ENCODE assay signal across 10 cellular contexts in genomic region chr22:29265929-29266328, GRCh38. TPM values are rescaled to one million over a fixed set of nuclear protein-coding genes. Genes with fewer than 3 reads are reported as not detected.
DNase-seq lines count a peak whose midpoint lies in the region; ATAC-seq, FAIRE-seq and TF ChIP-seq lines count a peak whose summit lies in the region.
"Had no signal": no experiment of that assay in that cellular context is flagged by ENCODE, and none has a peak within 500 bp of the region (broad histone marks: within the 10 kb centered on the region; RNA-seq: fewer than 3 reads in every experiment).

No MANE protein-coding gene starts in this region.

- no peaks in the 10 kb centered on the region for H3K27me3 Mint-ChIP-seq in T-helper 17 cell
- peaks cover 9% of the 10 kb centered on the region for H3K27me3 Mint-ChIP-seq in glutamatergic neuron (ENCODE audit: unreplicated experiment)

- POLR2A ChIA-PET in HepG2 (lab: Yijun Ruan, JAX) = interaction anchor here (0.7 kb wide), 1 partner anchor 20 kb away, joined by 3 read pairs; no protein-coding TSS in a partner anchor

- peaks cover 18% of the 10 kb centered on the region for H4K20me1 ChIP-seq in HepG2 (ENCODE audit: insufficient read depth, low read length)

- FAIRE-seq in HepG2 (lab: Jason Lieb, UNC) = no peak

- intact Hi-C loops in HepG2 (cut with micrococcal nuclease; ENCODE audit: unreplicated experiment) (no loop called here), right lobe of liver (cut with DNase I) (no loop called here), vagina (cut with DNase I) (no loop called here)

- TF ChIP-seq POLR2A in HepG2 (IDR thresholded peaks at IDR 0.05; ENCODE audit: insufficient read depth in 1 of 2, low read depth in 2 of 2, low read length in 2 of 2) = no peak
- no peak for TF ChIP-seq POLR2A in right lobe of liver (IDR thresholded peaks at IDR 0.05)
- no peak for TF ChIP-seq POLR2A in vagina (IDR thresholded peaks at IDR 0.05)

- H3K4me1 Mint-ChIP-seq in T-helper 17 cell (peaks cover 34% of the 10 kb centered on the region), glutamatergic neuron (ENCODE audit: low read depth, unreplicated experiment) (peaks cover 21% of the 10 kb centered on the region)

- in situ Hi-C loops in HepG2 (cut with HindIII; ENCODE audit: extremely low pct_ligation_motif_present, low pct_unique_long_range_greater_than_20kb) = no loop called here

- TF ChIP-seq RAD21 in HepG2 (CRISPR knock-in tag; IDR thresholded peaks at IDR 0.05) = no peak

- DNase-seq in HepG2 (ENCODE audit: low spot score) = no peak
- DNase-seq in right lobe of liver = no peak
- no peak for DNase-seq in T-helper 17 cell
- DNase-seq in glutamatergic neuron = no peak
- DNase-seq in vagina (ENCODE audit: extremely low spot score in 2 of 2) = no peak
- no peak for DNase-seq in NCI-H526 (lab: John Stamatoyannopoulos, UW)
- no peak for DNase-seq in GM03348 (ENCODE audit: low spot score)
- DNase-seq in COLO829 (ENCODE audit: low spot score) = no peak
- DNase-seq: NCI-H1436, SJCRH30 had no signal

- no peak overlapping the region for H3K27ac ChIP-seq in HepG2 (ENCODE audit: extremely low read length, insufficient read depth, low read length)
- H3K27ac ChIP-seq in right lobe of liver = no peak overlapping the region
- peak overlapping the region; percentile 99 for H3K27ac ChIP-seq in vagina
- H3K27ac ChIP-seq: SJCRH30 had no signal

- H3K4me3 Mint-ChIP-seq in T-helper 17 cell (peak overlapping the region; percentile 15), glutamatergic neuron (ENCODE audit: unreplicated experiment) (peak overlapping the region; percentile 92)

- TF ChIP-seq CTCF in HepG2 (CRISPR knock-in tag; IDR thresholded peaks at IDR 0.05) (no peak), right lobe of liver (IDR thresholded peaks at IDR 0.05) (no peak), glutamatergic neuron (IDR thresholded peaks at IDR 0.05; ENCODE audit: partially characterized antibody, unreplicated experiment) (no peak), vagina (IDR thresholded peaks at IDR 0.05) (no peak)

- CTCF ChIA-PET in HepG2 (lab: Yijun Ruan, JAX; ENCODE audit: low intra/inter-chr PET ratio, low total read pairs) = no interaction called here

- H3K27ac Mint-ChIP-seq in T-helper 17 cell = no peak overlapping the region
- H3K27ac Mint-ChIP-seq in glutamatergic neuron (ENCODE audit: unreplicated experiment) = peak overlapping the region; percentile 71

- H3K36me3 ChIP-seq in HepG2 (replicated peaks in 1 of 2; ENCODE audit: control insufficient read depth in 1 of 2, insufficient read depth in 2 of 2, low read length in 2 of 2) (peaks cover 3 to 16% of the 10 kb centered on the region in 2 experiments; a peak in 4 of 5 replicates), right lobe of liver (peaks cover 0 to 10% (median 7%) of the 10 kb centered on the region in 4 donors), vagina (peaks cover 0 to 14% of the 10 kb centered on the region in 2 donors)

- no TSS peak for BruUV-seq in HepG2 (replicated peaks; lab: Mats Ljungman, UMichigan)

- H2AFZ ChIP-seq in HepG2 (ENCODE audit: low read length) = no peak overlapping the region

- TF ChIP-seq EP300 in HepG2 (IDR thresholded peaks at IDR 0.05; ENCODE audit: low read depth in 2 of 2, low read length in 2 of 2) (no peak), HepG2 (CRISPR knock-in tag; IDR thresholded peaks at IDR 0.05; ENCODE audit: borderline replicate concordance) (no peak)

- H3K9me3 ChIP-seq in HepG2 (ENCODE audit: low read length) = no peaks in the 10 kb centered on the region
- no peaks in the 10 kb centered on the region for H3K9me3 ChIP-seq in right lobe of liver
- H3K9me3 ChIP-seq in T-helper 17 cell (ENCODE audit: control insufficient read depth, low read length, poor library complexity, severe bottlenecking) = no peaks in the 10 kb centered on the region
- H3K9me3 ChIP-seq in vagina = no peaks in the 10 kb centered on the region
- H3K9me3 ChIP-seq: SJCRH30 had no signal

- H3K4me3 ChIP-seq in HepG2 (replicated peaks in 1 of 3; ENCODE audit: insufficient read depth in 1 of 3, low read depth in 2 of 3, low read length in 3 of 3) (peak overlapping the region in 1 of 3 experiments; percentile 96; a peak in 1 of 6 replicates), right lobe of liver (no peak overlapping the region), vagina (no peak overlapping the region)

- H3K36me3 Mint-ChIP-seq in T-helper 17 cell (ENCODE audit: low read depth) = peaks cover 3% of the 10 kb centered on the region
- peaks cover 9% of the 10 kb centered on the region for H3K36me3 Mint-ChIP-seq in glutamatergic neuron (ENCODE audit: unreplicated experiment)

- H3K4me2 ChIP-seq in HepG2 (ENCODE audit: low read depth, low read length) = peak overlapping the region; percentile 90

- WGBS in HepG2 (ENCODE audit: low lambda C conversion rate) = 96% methylated on average over 4 of the region's 4 CpGs
- WGBS in right lobe of liver (ENCODE audit: insufficient coverage, low coverage, low lambda C conversion rate, missing lambda C conversion rate) = 58% methylated on average over 3 of the region's 4 CpGs

- H3K9ac ChIP-seq in HepG2 (ENCODE audit: insufficient read depth, low read depth, low read length) = peak overlapping the region; percentile 100; the same call in 1 of the 2 replicates

- H3K4me1 ChIP-seq in HepG2 (ENCODE audit: insufficient read depth, low read length) (peaks cover 28% of the 10 kb centered on the region), right lobe of liver (peaks cover 0 to 16% (median 6%) of the 10 kb centered on the region in 4 donors), vagina (peaks cover 41% of the 10 kb centered on the region)

- H3K27me3 ChIP-seq in HepG2 (ENCODE audit: control insufficient read depth in 1 of 2, insufficient read depth in 2 of 2, low read length in 2 of 2) = no peaks in the 10 kb centered on the region; a peak in 1 of 5 replicates
- H3K27me3 ChIP-seq in right lobe of liver = no peaks in the 10 kb centered on the region
- H3K27me3 ChIP-seq in vagina = no peaks in the 10 kb centered on the region
- H3K27me3 ChIP-seq: SJCRH30 had no signal

- ATAC-seq in HepG2 (no peak), right lobe of liver (no peak), T-helper 17 cell (no peak)

- peaks cover 50% of the 10 kb centered on the region for H3K79me2 ChIP-seq in HepG2 (ENCODE audit: insufficient read depth, low read length)

- H3K9me3 Mint-ChIP-seq in glutamatergic neuron (ENCODE audit: unreplicated experiment) = peaks cover 12% of the 10 kb centered on the region

RNA-seq across cellular contexts. Expression of gene RHBDD3, which starts 1.9 kb away (rescaled TPM):
- total RNA-seq in HepG2 (2016; rRNA removed; fragmentation: Illumina TruSeq; extraction: Trizol) = 12.6 and 26.7 TPM in 2 replicates
- 8.3 and 9.2 TPM in 2 replicates for total RNA-seq in HepG2 (2016; cell fraction: cytosol; rRNA removed; fragmentation: Illumina TruSeq; extraction: Trizol; ENCODE audit: low read depth)
- total RNA-seq in HepG2 (2016; cell fraction: insoluble cytoplasmic fraction; rRNA removed; fragmentation: Illumina TruSeq; extraction: Trizol) = 12.3 and 26.7 TPM in 2 replicates
- total RNA-seq in HepG2 (2016; cell fraction: membrane; rRNA removed; fragmentation: Illumina TruSeq; extraction: Trizol) = 16.9 and 21.6 TPM in 2 replicates
- total RNA-seq in HepG2 (2016; cell fraction: nucleus; rRNA removed; fragmentation: Illumina TruSeq; extraction: Trizol) = 24.7 and 26.9 TPM in 2 replicates
- 12.1 and 21.0 TPM in 2 replicates for polyA plus RNA-seq in HepG2 (2011; rRNA removed)
- polyA plus RNA-seq in HepG2 (2011; cell fraction: cytosol; rRNA removed) = 10.6 and 17.9 TPM in 2 replicates
- 38.6 and 38.8 TPM in 2 replicates for polyA plus RNA-seq in HepG2 (2011; cell fraction: nucleus; rRNA removed)
- 8.5 and 12.8 TPM in 2 replicates for polyA plus RNA-seq in HepG2 (2012)
- 6.5 and 10.4 TPM in 2 replicates for polyA plus RNA-seq in HepG2 (2016; cell fraction: cytosol; fragmentation: Illumina TruSeq; extraction: Trizol; ENCODE audit: low read depth)
- 10.8 and 11.3 TPM in 2 replicates for polyA plus RNA-seq in HepG2 (2016; cell fraction: insoluble cytoplasmic fraction; fragmentation: Illumina TruSeq; extraction: Trizol; ENCODE audit: low read depth)
- polyA plus RNA-seq in HepG2 (2016; cell fraction: membrane; fragmentation: Illumina TruSeq; extraction: Trizol; ENCODE audit: low read depth) = 11.9 and 12.6 TPM in 2 replicates
- 59.8 and 60.3 TPM in 2 replicates for polyA plus RNA-seq in HepG2 (2016; cell fraction: nucleus; fragmentation: Illumina TruSeq; extraction: Trizol; ENCODE audit: insufficient read depth, low read depth)
- polyA minus RNA-seq in HepG2 (2011; rRNA and poly(A)+ RNA removed; ENCODE audit: low replicate concordance) = 9.9 and 18.2 TPM in 2 replicates
- polyA minus RNA-seq in HepG2 (2011; cell fraction: cytosol; rRNA and poly(A)+ RNA removed) = 5.7 and 7.1 TPM in 2 replicates
- 7.7 and 9.3 TPM in 2 replicates for polyA minus RNA-seq in HepG2 (2011; cell fraction: nucleus; rRNA and poly(A)+ RNA removed)
- total RNA-seq in right lobe of liver = 10 to 100 TPM in 5 of 6 experiments, 1 to 10 TPM in 1; 9.7 to 35.3 (median 14.7) TPM
- total RNA-seq in T-helper 17 cell = 10 to 100 TPM; 11.3 to 15.9 TPM
- 50.4 TPM for total RNA-seq in glutamatergic neuron (ENCODE audit: unreplicated experiment)
- 29.7 TPM for total RNA-seq in vagina

RNA-seq across cellular contexts. Expression of gene EWSR1, which starts 2.1 kb away (rescaled TPM):
- total RNA-seq in HepG2 (2016; rRNA removed; fragmentation: Illumina TruSeq; extraction: Trizol) = 167 and 211 TPM in 2 replicates
- 28.9 and 32.2 TPM in 2 replicates for total RNA-seq in HepG2 (2016; cell fraction: cytosol; rRNA removed; fragmentation: Illumina TruSeq; extraction: Trizol; ENCODE audit: low read depth)
- 146 and 211 TPM in 2 replicates for total RNA-seq in HepG2 (2016; cell fraction: insoluble cytoplasmic fraction; rRNA removed; fragmentation: Illumina TruSeq; extraction: Trizol)
- 47.2 and 49.1 TPM in 2 replicates for total RNA-seq in HepG2 (2016; cell fraction: membrane; rRNA removed; fragmentation: Illumina TruSeq; extraction: Trizol)
- 216 and 251 TPM in 2 replicates for total RNA-seq in HepG2 (2016; cell fraction: nucleus; rRNA removed; fragmentation: Illumina TruSeq; extraction: Trizol)
- 326 and 401 TPM in 2 replicates for polyA plus RNA-seq in HepG2 (2011; rRNA removed)
- polyA plus RNA-seq in HepG2 (2011; cell fraction: cytosol; rRNA removed) = 202 and 208 TPM in 2 replicates
- 687 and 755 TPM in 2 replicates for polyA plus RNA-seq in HepG2 (2011; cell fraction: nucleus; rRNA removed)
- polyA plus RNA-seq in HepG2 (2012) = 138 and 189 TPM in 2 replicates
- 22.8 and 25.5 TPM in 2 replicates for polyA plus RNA-seq in HepG2 (2016; cell fraction: cytosol; fragmentation: Illumina TruSeq; extraction: Trizol; ENCODE audit: low read depth)
- 183 and 203 TPM in 2 replicates for polyA plus RNA-seq in HepG2 (2016; cell fraction: insoluble cytoplasmic fraction; fragmentation: Illumina TruSeq; extraction: Trizol; ENCODE audit: low read depth)
- 29.2 and 38.3 TPM in 2 replicates for polyA plus RNA-seq in HepG2 (2016; cell fraction: membrane; fragmentation: Illumina TruSeq; extraction: Trizol; ENCODE audit: low read depth)
- 477 and 502 TPM in 2 replicates for polyA plus RNA-seq in HepG2 (2016; cell fraction: nucleus; fragmentation: Illumina TruSeq; extraction: Trizol; ENCODE audit: insufficient read depth, low read depth)
- polyA minus RNA-seq in HepG2 (2011; rRNA and poly(A)+ RNA removed; ENCODE audit: low replicate concordance) = 381 and 574 TPM in 2 replicates
- 103 and 111 TPM in 2 replicates for polyA minus RNA-seq in HepG2 (2011; cell fraction: cytosol; rRNA and poly(A)+ RNA removed)
- polyA minus RNA-seq in HepG2 (2011; cell fraction: nucleus; rRNA and poly(A)+ RNA removed) = 302 and 303 TPM in 2 replicates
- total RNA-seq in right lobe of liver = 100 to 1,000 TPM in 3 of 6 experiments, 10 to 100 TPM in 3; 75.0 to 112 (median 98.2) TPM
- total RNA-seq in T-helper 17 cell = 100 to 1,000 TPM; 323 to 335 TPM
- 355 TPM for total RNA-seq in glutamatergic neuron (ENCODE audit: unreplicated experiment)
- 164 TPM for total RNA-seq in vagina

RNA-seq across cellular contexts. Expression of gene GAS2L1, which starts 40.5 kb away (rescaled TPM):
- total RNA-seq in HepG2 (2016; rRNA removed; fragmentation: Illumina TruSeq; extraction: Trizol) (2.6 and 3.3 TPM in 2 replicates), right lobe of liver (10 to 100 TPM in 4 of 6 experiments, 1 to 10 TPM in 2; 8.9 to 15.8 (median 11.5) TPM), T-helper 17 cell (10 to 100 TPM in 1 of 2 donors, 1 to 10 TPM in 1; 2.5 to 32.6 TPM), glutamatergic neuron (ENCODE audit: unreplicated experiment) (10.3 TPM), vagina (17.4 TPM)
- 3.1 TPM in 2 replicates for total RNA-seq in HepG2 (2016; cell fraction: cytosol; rRNA removed; fragmentation: Illumina TruSeq; extraction: Trizol; ENCODE audit: low read depth)
- 1.9 and 3.4 TPM in 2 replicates for total RNA-seq in HepG2 (2016; cell fraction: insoluble cytoplasmic fraction; rRNA removed; fragmentation: Illumina TruSeq; extraction: Trizol)
- total RNA-seq in HepG2 (2016; cell fraction: membrane; rRNA removed; fragmentation: Illumina TruSeq; extraction: Trizol) = 6.6 and 6.7 TPM in 2 replicates
- 2.1 and 2.7 TPM in 2 replicates for total RNA-seq in HepG2 (2016; cell fraction: nucleus; rRNA removed; fragmentation: Illumina TruSeq; extraction: Trizol)
- 1.8 and 2.2 TPM in 2 replicates for polyA plus RNA-seq in HepG2 (2011; rRNA removed)
- polyA plus RNA-seq in HepG2 (2011; cell fraction: cytosol; rRNA removed) = 1.8 and 3.2 TPM in 2 replicates
- polyA plus RNA-seq in HepG2 (2011; cell fraction: nucleus; rRNA removed) = 6.0 and 8.0 TPM in 2 replicates
- polyA plus RNA-seq in HepG2 (2012) = 0.98 and 1.3 TPM in 2 replicates
- 4.1 and 4.7 TPM in 2 replicates for polyA plus RNA-seq in HepG2 (2016; cell fraction: cytosol; fragmentation: Illumina TruSeq; extraction: Trizol; ENCODE audit: low read depth)
- polyA plus RNA-seq in HepG2 (2016; cell fraction: insoluble cytoplasmic fraction; fragmentation: Illumina TruSeq; extraction: Trizol; ENCODE audit: low read depth) = 3.4 and 4.4 TPM in 2 replicates
- 7.9 and 8.8 TPM in 2 replicates for polyA plus RNA-seq in HepG2 (2016; cell fraction: membrane; fragmentation: Illumina TruSeq; extraction: Trizol; ENCODE audit: low read depth)
- 5.9 and 7.0 TPM in 2 replicates for polyA plus RNA-seq in HepG2 (2016; cell fraction: nucleus; fragmentation: Illumina TruSeq; extraction: Trizol; ENCODE audit: insufficient read depth, low read depth)
- polyA minus RNA-seq in HepG2 (2011; rRNA and poly(A)+ RNA removed; ENCODE audit: low replicate concordance) = 2.7 and 10.4 TPM in 2 replicates
- polyA minus RNA-seq in HepG2 (2011; cell fraction: cytosol; rRNA and poly(A)+ RNA removed) = 1.5 and 1.6 TPM in 2 replicates
- polyA minus RNA-seq in HepG2 (2011; cell fraction: nucleus; rRNA and poly(A)+ RNA removed) = 1.9 and 3.5 TPM in 2 replicates

RNA-seq across cellular contexts. Expression of gene RASL10A, which starts 49.6 kb away (rescaled TPM):
- 0.22 TPM in 1 of 2 replicates, not detected in the other for total RNA-seq in HepG2 (2016; rRNA removed; fragmentation: Illumina TruSeq; extraction: Trizol)
- not detected in 2 replicates for total RNA-seq in HepG2 (2016; cell fraction: cytosol; rRNA removed; fragmentation: Illumina TruSeq; extraction: Trizol; ENCODE audit: low read depth)
- not detected in 2 replicates for total RNA-seq in HepG2 (2016; cell fraction: insoluble cytoplasmic fraction; rRNA removed; fragmentation: Illumina TruSeq; extraction: Trizol)
- total RNA-seq in HepG2 (2016; cell fraction: membrane; rRNA removed; fragmentation: Illumina TruSeq; extraction: Trizol) = not detected in 2 replicates
- not detected in 2 replicates for total RNA-seq in HepG2 (2016; cell fraction: nucleus; rRNA removed; fragmentation: Illumina TruSeq; extraction: Trizol)
- 0.05 and 0.08 TPM in 2 replicates for polyA plus RNA-seq in HepG2 (2011; rRNA removed)
- 0.08 and 0.17 TPM in 2 replicates for polyA plus RNA-seq in HepG2 (2011; cell fraction: cytosol; rRNA removed)
- 0.40 and 1.6 TPM in 2 replicates for polyA plus RNA-seq in HepG2 (2011; cell fraction: nucleus; rRNA removed)
- not detected in 2 replicates for polyA plus RNA-seq in HepG2 (2012)
- not detected in 2 replicates for polyA plus RNA-seq in HepG2 (2016; cell fraction: cytosol; fragmentation: Illumina TruSeq; extraction: Trizol; ENCODE audit: low read depth)
- not detected in 2 replicates for polyA plus RNA-seq in HepG2 (2016; cell fraction: insoluble cytoplasmic fraction; fragmentation: Illumina TruSeq; extraction: Trizol; ENCODE audit: low read depth)
- not detected in 2 replicates for polyA plus RNA-seq in HepG2 (2016; cell fraction: membrane; fragmentation: Illumina TruSeq; extraction: Trizol; ENCODE audit: low read depth)
- polyA plus RNA-seq in HepG2 (2016; cell fraction: nucleus; fragmentation: Illumina TruSeq; extraction: Trizol; ENCODE audit: insufficient read depth, low read depth) = 1.5 TPM in 1 of 2 replicates, not detected in the other
- polyA minus RNA-seq in HepG2 (2011; rRNA and poly(A)+ RNA removed; ENCODE audit: low replicate concordance) = 0.09 TPM in 1 of 2 replicates, not detected in the other
- polyA minus RNA-seq in HepG2 (2011; cell fraction: cytosol; rRNA and poly(A)+ RNA removed) = not detected in 2 replicates
- not detected in 2 replicates for polyA minus RNA-seq in HepG2 (2011; cell fraction: nucleus; rRNA and poly(A)+ RNA removed)
- 1 to 10 TPM in 3 of 6 experiments, under 1 TPM in 3; 0.32 to 1.2 (median 0.87) TPM for total RNA-seq in right lobe of liver
- total RNA-seq in T-helper 17 cell = under 1 TPM in 1 of 2 donors, not detected in 1; 0.92 TPM
- 1.3 TPM for total RNA-seq in glutamatergic neuron (ENCODE audit: unreplicated experiment)
- total RNA-seq in vagina = not detected
